Comparison of ENCODE assay signal across 27 cellular contexts in genomic region chr7:85046512-85046911, GRCh38.
"Had no signal": no experiment of that assay in that cellular context is flagged by ENCODE, and none has a peak within 500 bp of the region (broad histone marks: within the 10 kb centered on the region; RNA-seq: fewer than 3 reads in every experiment).

No MANE protein-coding gene starts in this region.

- H3K27ac ChIP-seq: brain microvascular endothelial cell, coronary artery, dorsolateral prefrontal cortex, heart left ventricle had no signal

- H3K4me3 Mint-ChIP-seq: activated CD4-positive, alpha-beta T cell treated with anti-CD3 and anti-CD28 coated beads for 36 hours; activated CD4-positive, alpha-beta T cell treated with anti-CD3 and anti-CD28 coated beads, Interleukin-2, amount 10 ng/mL, durations not matched to agents 7 days and 5 days; activated CD8-positive, alpha-beta T cell treated with anti-CD3 and anti-CD28 coated beads for 36 hours; activated naive CD8-positive, alpha-beta T cell; activated T-cell treated with anti-CD3 and anti-CD28 coated beads, Interleukin-2, amount 50 U/mL, for 4 hours; activated T-helper 17 cell treated with anti-CD3 and anti-CD28 coated beads, Interleukin-2, amount 50 U/mL, for 72 hours; central memory CD8-positive, alpha-beta T cell; dendritic cell treated with granulocyte-macrophage colony-stimulating factor and Interleukin-4, amounts not matched to agents 40 ng/mL and 50 ng/mL, for 4 days; endodermal cell had no signal

- ATAC-seq: activated CD4-positive, alpha-beta T cell treated with anti-CD3 and anti-CD28 coated beads for 36 hours; activated CD8-positive, alpha-beta T cell treated with anti-CD3 and anti-CD28 coated beads for 36 hours; activated T-cell treated with anti-CD3 and anti-CD28 coated beads, Interleukin-2, amount 50 U/mL, for 4 hours; activated T-helper 17 cell treated with anti-CD3 and anti-CD28 coated beads, Interleukin-2, amount 50 U/mL, for 72 hours; esophagus mucosa; heart left ventricle had no signal

- H3K36me3 Mint-ChIP-seq: activated naive CD8-positive, alpha-beta T cell had no signal

- H3K27me3 Mint-ChIP-seq: activated CD4-positive, alpha-beta T cell treated with anti-CD3 and anti-CD28 coated beads for 36 hours; activated CD4-positive, alpha-beta T cell treated with anti-CD3 and anti-CD28 coated beads, Interleukin-2, amount 10 ng/mL, durations not matched to agents 7 days and 5 days; activated T-helper 17 cell treated with anti-CD3 and anti-CD28 coated beads, Interleukin-2, amount 50 U/mL, for 72 hours; central memory CD8-positive, alpha-beta T cell; dendritic cell treated with granulocyte-macrophage colony-stimulating factor and Interleukin-4, amounts not matched to agents 40 ng/mL and 50 ng/mL, for 4 days had no signal

- H3K36me3 ChIP-seq: brain microvascular endothelial cell, heart left ventricle had no signal

- DNase-seq: activated CD4-positive, alpha-beta T cell treated with anti-CD3 and anti-CD28 coated beads for 36 hours; activated CD4-positive, alpha-beta T cell treated with anti-CD3 and anti-CD28 coated beads, Interleukin-2, amount 10 ng/mL, durations not matched to agents 7 days and 5 days; activated CD4-positive, alpha-beta T cell treated with anti-CD3 and anti-CD28 coated beads, Interleukin-2, amount 50 U/mL, for 4 hours; activated CD4-positive, CD25-positive, alpha-beta regulatory T cell; activated CD4-positive, CD25-positive, alpha-beta regulatory T cell treated with anti-CD3 and anti-CD28 coated beads, Interleukin-2, amount 50 U/mL, for 72 hours; activated CD8-positive, alpha-beta memory T cell treated with anti-CD3 and anti-CD28 coated beads for 24 hours; activated CD8-positive, alpha-beta T cell treated with anti-CD3 and anti-CD28 coated beads for 36 hours; activated effector memory CD4-positive, alpha-beta T cell treated with Interleukin-2 at 50 U/mL for 16 hours; activated gamma-delta T cell treated with Interleukin-2 at 50 U/mL for 16 hours; activated naive CD4-positive, alpha-beta T cell treated with anti-CD3 and anti-CD28 coated beads, Interleukin-2, amount 50 U/mL, for 16 hours; activated naive CD4-positive, alpha-beta T cell treated with Interleukin-2 at 50 U/mL for 16 hours; activated T-cell treated with anti-CD3 and anti-CD28 coated beads, Interleukin-2, amount 50 U/mL, for 4 hours; amniotic stem cell; anterior cingulate cortex; brain microvascular endothelial cell; dorsolateral prefrontal cortex; effector memory CD4-positive, alpha-beta T cell; endodermal cell; foreskin fibroblast; heart left ventricle; T-helper 2 cell had no signal

- H3K4me3 ChIP-seq: coronary artery, dorsolateral prefrontal cortex, heart left ventricle had no signal

- H3K4me1 ChIP-seq: heart left ventricle had no signal

- H3K9me3 Mint-ChIP-seq: activated CD4-positive, alpha-beta T cell treated with anti-CD3 and anti-CD28 coated beads, Interleukin-2, amount 10 ng/mL, durations not matched to agents 7 days and 5 days; activated CD8-positive, alpha-beta T cell treated with anti-CD3 and anti-CD28 coated beads for 36 hours; activated T-cell treated with anti-CD3 and anti-CD28 coated beads, Interleukin-2, amount 50 U/mL, for 4 hours; dendritic cell treated with granulocyte-macrophage colony-stimulating factor and Interleukin-4, amounts not matched to agents 40 ng/mL and 50 ng/mL, for 4 days; endodermal cell had no signal

- H3K27me3 ChIP-seq: brain microvascular endothelial cell, heart left ventricle had no signal

- H3K27ac Mint-ChIP-seq: activated CD4-positive, alpha-beta T cell treated with anti-CD3 and anti-CD28 coated beads for 36 hours; activated CD4-positive, alpha-beta T cell treated with anti-CD3 and anti-CD28 coated beads, Interleukin-2, amount 10 ng/mL, durations not matched to agents 7 days and 5 days; activated CD8-positive, alpha-beta T cell treated with anti-CD3 and anti-CD28 coated beads for 36 hours; activated naive CD8-positive, alpha-beta T cell; activated T-helper 17 cell treated with anti-CD3 and anti-CD28 coated beads, Interleukin-2, amount 50 U/mL, for 72 hours; dendritic cell treated with granulocyte-macrophage colony-stimulating factor and Interleukin-4, amounts not matched to agents 40 ng/mL and 50 ng/mL, for 4 days; endodermal cell had no signal

- H3K9me3 ChIP-seq: heart left ventricle had no signal

- H3K4me1 Mint-ChIP-seq: activated CD4-positive, alpha-beta T cell treated with anti-CD3 and anti-CD28 coated beads for 36 hours; activated CD4-positive, alpha-beta T cell treated with anti-CD3 and anti-CD28 coated beads, Interleukin-2, amount 10 ng/mL, durations not matched to agents 7 days and 5 days; activated T-helper 17 cell treated with anti-CD3 and anti-CD28 coated beads, Interleukin-2, amount 50 U/mL, for 72 hours; central memory CD8-positive, alpha-beta T cell had no signal
